ENCODE assay signal across 2 cellular contexts in genomic region chr9:92680166-92681119, GRCh38.
TF ChIP-seq lines count a peak whose summit lies in the region.

No MANE protein-coding gene starts in this region.

TF ChIP-seq in HepG2, 621 proteins besides CTCF, POLR2A, EP300 and RAD21:
- TF ChIP-seq MAZ (IDR thresholded peaks at IDR 0.05; ENCODE audit: borderline replicate concordance, low read depth, low read length) (no peak), MAZ (CRISPR knock-in tag; IDR thresholded peaks at IDR 0.05; ENCODE audit: low read depth) (no peak), IKZF5 (CRISPR knock-in tag; IDR thresholded peaks at IDR 0.05) (no peak), ETV6 (CRISPR knock-in tag; conservative IDR thresholded peaks at IDR 0.05) (no peak), ZNF775 (CRISPR knock-in tag; IDR thresholded peaks at IDR 0.05; ENCODE audit: borderline replicate concordance) (no peak), IRX3 (CRISPR knock-in tag; IDR thresholded peaks at IDR 0.05; ENCODE audit: borderline replicate concordance, low read depth) (no peak), ZBTB49 (CRISPR knock-in tag; IDR thresholded peaks at IDR 0.05; ENCODE audit: borderline replicate concordance) (no peak), ZFP36 (IDR thresholded peaks at IDR 0.05; ENCODE audit: borderline replicate concordance, low read depth, low read length, partially characterized antibody) (no peak), TRIM24 (CRISPR knock-in tag; IDR thresholded peaks at IDR 0.05) (no peak), ZNF781 (CRISPR knock-in tag; IDR thresholded peaks at IDR 0.05; ENCODE audit: borderline replicate concordance, not compliant biosample characterization) (no peak), RNF2 (conservative IDR thresholded peaks at IDR 0.05; ENCODE audit: low read depth) (no peak), NR2C2 (CRISPR knock-in tag; IDR thresholded peaks at IDR 0.05; ENCODE audit: borderline replicate concordance) (no peak), ZSCAN29 (CRISPR knock-in tag; conservative IDR thresholded peaks at IDR 0.05) (no peak), DR1 (CRISPR knock-in tag; IDR thresholded peaks at IDR 0.05) (no peak), RFX3 (CRISPR knock-in tag; IDR thresholded peaks at IDR 0.05) (no peak), FOXJ3 (CRISPR knock-in tag; IDR thresholded peaks at IDR 0.05; ENCODE audit: borderline replicate concordance) (no peak)

TF ChIP-seq in HEK293T, 16 proteins besides CTCF, POLR2A, EP300 and RAD21:
- TF ChIP-seq ZNF384 (IDR thresholded peaks at IDR 0.05) (no peak), CTBP1 (IDR thresholded peaks at IDR 0.05; ENCODE audit: borderline replicate concordance) (no peak), BHLHE40 (IDR thresholded peaks at IDR 0.05; ENCODE audit: borderline replicate concordance) (no peak), PKNOX1 (IDR thresholded peaks at IDR 0.05) (no peak), L3MBTL2 (conservative IDR thresholded peaks at IDR 0.05) (no peak), ARNT (IDR thresholded peaks at IDR 0.05) (no peak), FOXM1 (IDR thresholded peaks at IDR 0.05; ENCODE audit: borderline replicate concordance) (no peak), HDGF (IDR thresholded peaks at IDR 0.05; ENCODE audit: borderline replicate concordance) (no peak), TARDBP (IDR thresholded peaks at IDR 0.05) (no peak), FOXA1 (IDR thresholded peaks at IDR 0.05) (no peak), LEF1 (IDR thresholded peaks at IDR 0.05; ENCODE audit: borderline replicate concordance) (no peak), ELF4 (IDR thresholded peaks at IDR 0.05) (no peak), NFRKB (IDR thresholded peaks at IDR 0.05) (no peak), FOXK2 (IDR thresholded peaks at IDR 0.05) (no peak), SP1 (IDR thresholded peaks at IDR 0.05) (no peak), SUZ12 (IDR thresholded peaks at IDR 0.05) (no peak)
